ENCODE assay signal across 20 cellular contexts in genomic region chr6:33442283-33442682, GRCh38. TPM values are rescaled to one million over a fixed set of nuclear protein-coding genes. Genes with fewer than 3 reads are reported as not detected.
DNase-seq lines count a peak whose midpoint lies in the region; ATAC-seq and FAIRE-seq lines count a peak whose summit lies in the region.
"Had no signal": no experiment of that assay in that cellular context is flagged by ENCODE, and none has a peak within 500 bp of the region (broad histone marks: within the 10 kb centered on the region; RNA-seq: fewer than 3 reads in every experiment).

No MANE protein-coding gene starts in this region.

- peaks cover 3% of the 10 kb centered on the region for H3K4me1 Mint-ChIP-seq in activated T-cell treated with anti-CD3 and anti-CD28 coated beads, Interleukin-2, amount 50 U/mL, for 24 hours (ENCODE audit: low read depth)
- no peaks in the 10 kb centered on the region for H3K4me1 Mint-ChIP-seq in activated T-cell treated with anti-CD3 and anti-CD28 coated beads, Interleukin-2, amount 50 U/mL, for 72 hours (ENCODE audit: low read depth)
- peaks cover 11% of the 10 kb centered on the region for H3K4me1 Mint-ChIP-seq in memory B cell

- H3K27me3 Mint-ChIP-seq in activated T-cell treated with anti-CD3 and anti-CD28 coated beads, Interleukin-2, amount 50 U/mL, for 24 hours = no peaks in the 10 kb centered on the region
- H3K27me3 Mint-ChIP-seq in activated T-cell treated with anti-CD3 and anti-CD28 coated beads, Interleukin-2, amount 50 U/mL, for 72 hours (ENCODE audit: low read depth) = no peaks in the 10 kb centered on the region
- no peaks in the 10 kb centered on the region for H3K27me3 Mint-ChIP-seq in memory B cell

- H3K4me3 Mint-ChIP-seq in activated T-cell treated with anti-CD3 and anti-CD28 coated beads, Interleukin-2, amount 50 U/mL, for 24 hours = no peak overlapping the region
- H3K4me3 Mint-ChIP-seq in activated T-cell treated with anti-CD3 and anti-CD28 coated beads, Interleukin-2, amount 50 U/mL, for 72 hours = no peak overlapping the region
- no peak overlapping the region for H3K4me3 Mint-ChIP-seq in memory B cell
- H3K4me3 Mint-ChIP-seq: H9 had no signal

- peak; percentile 16 for FAIRE-seq in HTR-8/SVneo (lab: Jason Lieb, UNC)
- FAIRE-seq: D721Med had no signal

- peak overlapping the region; percentile 72 for H3K27ac Mint-ChIP-seq in activated T-cell treated with anti-CD3 and anti-CD28 coated beads, Interleukin-2, amount 50 U/mL, for 24 hours
- H3K27ac Mint-ChIP-seq in activated T-cell treated with anti-CD3 and anti-CD28 coated beads, Interleukin-2, amount 50 U/mL, for 72 hours = no peak overlapping the region
- peak overlapping the region; percentile 66 for H3K27ac Mint-ChIP-seq in memory B cell

- no peak for ATAC-seq in activated T-cell treated with anti-CD3 and anti-CD28 coated beads, Interleukin-2, amount 50 U/mL, for 72 hours (replicated peaks in 1 of 2)
- ATAC-seq in memory B cell (ENCODE audit: low read depth) (no peak), GM18520 (IDR thresholded peaks at IDR 0.05; ENCODE audit: unreplicated experiment) (no peak)
- ATAC-seq: SK-N-SH treated with all-trans-retinoic acid at 6 μM for 48 hours had no signal

- no peak for DNase-seq in activated T-cell treated with anti-CD3 and anti-CD28 coated beads, Interleukin-2, amount 50 U/mL, for 24 hours
- no peak for DNase-seq in activated T-cell treated with anti-CD3 and anti-CD28 coated beads, Interleukin-2, amount 50 U/mL, for 72 hours
- DNase-seq in HTR-8/SVneo (ENCODE audit: insufficient read length, low spot score) = no peak
- no peak for DNase-seq in memory B cell (ENCODE audit: low spot score in 2 of 2)
- DNase-seq in RKO (ENCODE audit: low spot score) = no peak
- DNase-seq in stimulated activated CD4-positive, alpha-beta T cell treated with anti-CD3 and anti-CD28 coated beads, Interleukin-1b, Interleukin-23, amount 100 ng/mL, for 48 hours = no peak
- DNase-seq: DMS53; GDM1; H9; KG1; NCI-H1092 treated with DMSO at 0.1 percent for 48 hours; NCI-H2029 treated with DMSO at 0.1 percent for 48 hours; NCI-H2171; NCI-H345; NCI-H524; NCI-H774; NK-92 treated with Interleukin-12 subunit alpha and Interleukin-12 subunit beta, amount 100 ng/mL, for 24 hours had no signal

- H3K9me3 Mint-ChIP-seq in activated T-cell treated with anti-CD3 and anti-CD28 coated beads, Interleukin-2, amount 50 U/mL, for 24 hours = no peaks in the 10 kb centered on the region
- no peaks in the 10 kb centered on the region for H3K9me3 Mint-ChIP-seq in activated T-cell treated with anti-CD3 and anti-CD28 coated beads, Interleukin-2, amount 50 U/mL, for 72 hours
- no peaks in the 10 kb centered on the region for H3K9me3 Mint-ChIP-seq in memory B cell
- H3K9me3 Mint-ChIP-seq: H9 had no signal

- peaks cover 87% of the 10 kb centered on the region for H3K36me3 Mint-ChIP-seq in activated T-cell treated with anti-CD3 and anti-CD28 coated beads, Interleukin-2, amount 50 U/mL, for 24 hours (ENCODE audit: low read depth)
- H3K36me3 Mint-ChIP-seq in activated T-cell treated with anti-CD3 and anti-CD28 coated beads, Interleukin-2, amount 50 U/mL, for 72 hours (ENCODE audit: insufficient read depth in 2 of 2) = peaks cover 9 to 10% of the 10 kb centered on the region in 2 donors
- peaks cover 28% of the 10 kb centered on the region for H3K36me3 Mint-ChIP-seq in memory B cell

RNA-seq across cellular contexts. Expression of gene ZBTB9, which starts 12.1 kb away (rescaled TPM):
- 10 to 100 TPM; 10.2 to 13.6 TPM for total RNA-seq in activated T-cell treated with anti-CD3 and anti-CD28 coated beads, Interleukin-2, amount 50 U/mL, for 72 hours

RNA-seq across cellular contexts. Expression of gene SYNGAP1, which starts 22.4 kb away (rescaled TPM):
- 10 to 100 TPM; 86.9 to 91.5 TPM for total RNA-seq in activated T-cell treated with anti-CD3 and anti-CD28 coated beads, Interleukin-2, amount 50 U/mL, for 72 hours

RNA-seq across cellular contexts. Expression of gene CUTA, which starts 24.4 kb away (rescaled TPM):
- 100 to 1,000 TPM; 212 to 222 TPM for total RNA-seq in activated T-cell treated with anti-CD3 and anti-CD28 coated beads, Interleukin-2, amount 50 U/mL, for 72 hours

RNA-seq across cellular contexts. Expression of gene PHF1, which starts 31.5 kb away (rescaled TPM):
- total RNA-seq in activated T-cell treated with anti-CD3 and anti-CD28 coated beads, Interleukin-2, amount 50 U/mL, for 72 hours = 10 to 100 TPM; 65.2 to 77.3 TPM

RNA-seq across cellular contexts. Expression of gene KIFC1, which starts 50.7 kb away (rescaled TPM):
- 10 to 100 TPM; 91.7 to 96.3 TPM for total RNA-seq in activated T-cell treated with anti-CD3 and anti-CD28 coated beads, Interleukin-2, amount 50 U/mL, for 72 hours
